ENCODE assay signal across 9 cellular contexts in genomic region chr5:149999866-150000260, GRCh38. TPM values are rescaled to one million over a fixed set of nuclear protein-coding genes. Genes with fewer than 3 reads are reported as not detected.
DNase-seq lines count a peak whose midpoint lies in the region; ATAC-seq and TF ChIP-seq lines count a peak whose summit lies in the region.
"Had no signal": no experiment of that assay in that cellular context is flagged by ENCODE, and none has a peak within 500 bp of the region (broad histone marks: within the 10 kb centered on the region; RNA-seq: fewer than 3 reads in every experiment).

No MANE protein-coding gene starts in this region.

- peak overlapping the region; percentile 76 for H3K4me3 Mint-ChIP-seq in central memory CD8-positive, alpha-beta T cell

- peak overlapping the region; percentile 85 for H3K27ac Mint-ChIP-seq in central memory CD8-positive, alpha-beta T cell (ENCODE audit: low read depth)

- H3K4me1 ChIP-seq in IMR-90 (ENCODE audit: control insufficient read depth, insufficient read depth, low read length) (peaks cover 2% of the 10 kb centered on the region), mucosa of stomach (ENCODE audit: control insufficient read depth, insufficient read depth, low read length) (peaks cover 23% of the 10 kb centered on the region)

- peak overlapping the region; percentile 95 for H3K4ac ChIP-seq in IMR-90 (ENCODE audit: low read depth, low read length)

- H3K4me1 Mint-ChIP-seq in central memory CD8-positive, alpha-beta T cell, result peaks cover 52% of the 10 kb centered on the region

- H2AK5ac ChIP-seq in IMR-90 (ENCODE audit: low read depth, low read length), result peak overlapping the region; percentile 94

- peak overlapping the region; percentile 91 for H4K91ac ChIP-seq in IMR-90 (ENCODE audit: insufficient read depth, low read depth, low read length)

- H2BK15ac ChIP-seq in IMR-90 (ENCODE audit: low read depth, low read length), result peak overlapping the region; percentile 49; the same call in 2 of the 3 replicates

- H2AFZ ChIP-seq in IMR-90 (replicated peaks; ENCODE audit: low read length, poor library complexity), result peak overlapping the region; percentile 95

- H3K36me3 Mint-ChIP-seq in central memory CD8-positive, alpha-beta T cell (ENCODE audit: insufficient read depth), result peaks cover 14% of the 10 kb centered on the region

- H3K27me3 ChIP-seq in IMR-90 (ENCODE audit: control insufficient read depth, insufficient read depth, low read length) (no peaks in the 10 kb centered on the region), mucosa of stomach (ENCODE audit: control insufficient read depth, insufficient read depth, low read length) (no peaks in the 10 kb centered on the region)

- CTCF ChIA-PET in IMR-90 (lab: Yijun Ruan, JAX), result interaction anchor here (1.4 to 3.2 kb wide), 2 partner anchors 9 to 166 kb away, joined by 4 to 10 read pairs; no protein-coding TSS in a partner anchor

- H2AK9ac ChIP-seq in IMR-90 (replicated peaks; ENCODE audit: low read depth, low read length, poor library complexity), result peak overlapping the region; percentile 98

- ATAC-seq in IMR-90 (ENCODE audit: low read depth) (no peak), GM18519 (IDR thresholded peaks at IDR 0.05; ENCODE audit: low FRiP score, unreplicated experiment) (no peak)
- ATAC-seq in central memory CD8-positive, alpha-beta T cell (replicated peaks; ENCODE audit: extremely low read depth, poor library complexity, severe bottlenecking), result no peak

- no peaks in the 10 kb centered on the region for H3K9me3 ChIP-seq in IMR-90 (ENCODE audit: control insufficient read depth, insufficient read depth, low read length)
- no peaks in the 10 kb centered on the region for H3K9me3 ChIP-seq in mucosa of stomach (ENCODE audit: control insufficient read depth, low read length)

- H3K9me1 ChIP-seq in IMR-90 (ENCODE audit: insufficient read depth, low read length), result peaks cover 15% of the 10 kb centered on the region

- peak overlapping the region; percentile 16 for H3K18ac ChIP-seq in IMR-90 (ENCODE audit: low read depth, low read length)

- H4K20me1 ChIP-seq in IMR-90 (ENCODE audit: insufficient read depth, low read length), result peaks cover 32% of the 10 kb centered on the region; the same call in 1 of the 2 replicates

- POLR2A ChIA-PET in IMR-90 (lab: Charles Lee; ENCODE audit: unreplicated experiment), result interaction anchor here (1.0 kb wide), 1 partner anchor 109 kb away, joined by 5 read pairs; no protein-coding TSS in a partner anchor

- H2BK20ac ChIP-seq in IMR-90 (ENCODE audit: low read depth, low read length), result no peak overlapping the region

- H3K79me1 ChIP-seq in IMR-90 (ENCODE audit: low read depth in 1 of 2, low read length in 2 of 2), result peaks cover 11 to 61% of the 10 kb centered on the region in 2 experiments

- TF ChIP-seq CTCF in 22Rv1 (IDR thresholded peaks at IDR 0.05) (no peak), IMR-90 (conservative IDR thresholded peaks at IDR 0.05; ENCODE audit: low read depth, low read length) (no peak), GM10266 (IDR thresholded peaks at IDR 0.05; ENCODE audit: control insufficient read depth, insufficient read depth, low read depth, missing control alignments) (no peak)

- no peaks in the 10 kb centered on the region for H3K9me3 Mint-ChIP-seq in central memory CD8-positive, alpha-beta T cell

- in situ Hi-C loops in IMR-90 (cut with MboI; ENCODE audit: low sequenced_read_pairs), result loop anchor here (10.0 kb wide), 1 partner anchor 215 kb away; no protein-coding TSS in a partner anchor

- peak overlapping the region; percentile 22 for H2BK120ac ChIP-seq in IMR-90 (ENCODE audit: low read depth, low read length)

- H3K23ac ChIP-seq in IMR-90 (ENCODE audit: low read depth, low read length), result peak overlapping the region; percentile 77

- 33% methylated on average over 1 of the region's 7 CpGs; no CpG with 5 or more reads in 1 of the 2 experiments for WGBS in IMR-90 (ENCODE audit: extremely low coverage in 2 of 2, insufficient read length in 1 of 2), 2 experiments

- peak overlapping the region; percentile 89 for H4K5ac ChIP-seq in IMR-90 (ENCODE audit: low read depth, low read length)

- H3K27ac ChIP-seq in 22Rv1, result peak overlapping the region; percentile 90
- H3K27ac ChIP-seq in IMR-90 (ENCODE audit: insufficient read depth, low read length), result peak overlapping the region; percentile 59

- no peaks in the 10 kb centered on the region for H3K27me3 Mint-ChIP-seq in central memory CD8-positive, alpha-beta T cell

- DNase-seq in IMR-90, result no peak
- DNase-seq in central memory CD8-positive, alpha-beta T cell (ENCODE audit: low spot score in 2 of 2), result no peak
- no peak for DNase-seq in GM10266 (ENCODE audit: extremely low spot score)
- no peak for DNase-seq in T-helper 9 cell
- no peak for DNase-seq in SIG-M5 treated with dmso at 0.1 percent for 504 hours (lab: John Stamatoyannopoulos, UW; ENCODE audit: unreplicated experiment)

- no peak for TF ChIP-seq RAD21 in IMR-90 (IDR thresholded peaks at IDR 0.05; ENCODE audit: low read length)

- BruUV-seq in IMR-90 (replicated peaks; lab: Mats Ljungman, UMichigan), result TSS peak; percentile 57

- no peak for TF ChIP-seq POLR2A in IMR-90 (IDR thresholded peaks at IDR 0.05; ENCODE audit: low read depth, low read length)

- H3K56ac ChIP-seq in IMR-90 (ENCODE audit: extremely low read depth, insufficient read depth, low read length), result peak overlapping the region; percentile 91

- H3K9ac ChIP-seq in IMR-90 (ENCODE audit: low read depth, low read length), result peak overlapping the region; percentile 93
- H3K9ac ChIP-seq in mucosa of stomach (ENCODE audit: low read length), result peak overlapping the region; percentile 92

- H3K14ac ChIP-seq in IMR-90 (replicated peaks; ENCODE audit: low read depth, low read length), result peak overlapping the region; percentile 94

- H3K4me3 ChIP-seq in IMR-90 (ENCODE audit: insufficient read depth, low read depth, low read length), result peak overlapping the region; percentile 62
- peak overlapping the region; percentile 70 for H3K4me3 ChIP-seq in mucosa of stomach (ENCODE audit: low read length)

- peak overlapping the region; percentile 53 for H2BK5ac ChIP-seq in IMR-90 (ENCODE audit: low read depth, low read length, poor library complexity, severe bottlenecking)

- dilution Hi-C loops in IMR-90 (cut with HindIII; ENCODE audit: low sequenced_read_pairs, unreplicated experiment), result no loop called here

- intact Hi-C loops in IMR-90 (cut with micrococcal nuclease), result loop anchor here (10.0 kb wide), 2 partner anchors 355 to 435 kb away; partner anchors contain the start of gene TCOF1

- peak overlapping the region; percentile 85 for H3K4me2 ChIP-seq in IMR-90 (ENCODE audit: low read depth, low read length)

- peaks cover 9% of the 10 kb centered on the region for H3K36me3 ChIP-seq in IMR-90 (ENCODE audit: control insufficient read depth, insufficient read depth, low read length)
- H3K36me3 ChIP-seq in mucosa of stomach (ENCODE audit: control insufficient read depth, insufficient read depth, low read length), result no peaks in the 10 kb centered on the region

- peak overlapping the region; percentile 96 to 99 for H4K8ac ChIP-seq in IMR-90 (ENCODE audit: low read depth in 2 of 2, low read length in 2 of 2)

TF ChIP-seq in IMR-90, 13 proteins besides CTCF, POLR2A, EP300 and RAD21:
- TF ChIP-seq CEBPB (IDR thresholded peaks at IDR 0.05; ENCODE audit: low read depth, low read length), result no peak
TF ChIP-seq in IMR-90: peak in this region for 0.

RNA-seq across cellular contexts. Expression of gene TIGD6, which starts 0.6 kb away (rescaled TPM):
- total RNA-seq in IMR-90 (2012; rRNA removed), result 6.1 and 6.6 TPM in 2 replicates
- polyA plus RNA-seq in IMR-90 (2012; rRNA removed), result 4.4 and 5.8 TPM in 2 replicates
- 3.8 and 4.4 TPM in 2 replicates for polyA plus RNA-seq in IMR-90 (2012; cell fraction: cytosol; rRNA removed)
- 1.9 and 4.0 TPM in 2 replicates for polyA plus RNA-seq in IMR-90 (2012; cell fraction: nucleus; rRNA removed; ENCODE audit: low replicate concordance)

RNA-seq across cellular contexts. Expression of gene HMGXB3, which starts 0.7 kb away (rescaled TPM):
- total RNA-seq in IMR-90 (2012; rRNA removed), result 27.6 and 29.2 TPM in 2 replicates
- polyA plus RNA-seq in IMR-90 (2012; rRNA removed), result 27.6 and 30.6 TPM in 2 replicates
- 15.9 and 22.3 TPM in 2 replicates for polyA plus RNA-seq in IMR-90 (2012; cell fraction: cytosol; rRNA removed)
- 89.7 and 113 TPM in 2 replicates for polyA plus RNA-seq in IMR-90 (2012; cell fraction: nucleus; rRNA removed; ENCODE audit: low replicate concordance)

RNA-seq across cellular contexts. Expression of gene SLC26A2, which starts 39.3 kb away (rescaled TPM):
- 9.9 and 12.8 TPM in 2 replicates for total RNA-seq in IMR-90 (2012; rRNA removed)
- polyA plus RNA-seq in IMR-90 (2012; rRNA removed), result 1.5 and 2.2 TPM in 2 replicates
- 0.38 and 0.51 TPM in 2 replicates for polyA plus RNA-seq in IMR-90 (2012; cell fraction: cytosol; rRNA removed)
- 0.26 and 1.9 TPM in 2 replicates for polyA plus RNA-seq in IMR-90 (2012; cell fraction: nucleus; rRNA removed; ENCODE audit: low replicate concordance)

RNA-seq across cellular contexts. Expression of gene PDE6A, which starts 55.3 kb away (rescaled TPM):
- total RNA-seq in IMR-90 (2012; rRNA removed), result not detected in 2 replicates
- polyA plus RNA-seq in IMR-90 (2012; rRNA removed), result not detected in 2 replicates
- not detected in 2 replicates for polyA plus RNA-seq in IMR-90 (2012; cell fraction: cytosol; rRNA removed)
- polyA plus RNA-seq in IMR-90 (2012; cell fraction: nucleus; rRNA removed; ENCODE audit: low replicate concordance), result not detected in 2 replicates
- total RNA-seq: T-helper 1 cell treated with Interleukin-12 subunit alpha and Interleukin-12 subunit beta and Interleukin-4 antibody, amounts not matched to agents 30 ng/mL and 1 ng/mL, for 36 hours had no signal
